In the genomic region with DNA sequence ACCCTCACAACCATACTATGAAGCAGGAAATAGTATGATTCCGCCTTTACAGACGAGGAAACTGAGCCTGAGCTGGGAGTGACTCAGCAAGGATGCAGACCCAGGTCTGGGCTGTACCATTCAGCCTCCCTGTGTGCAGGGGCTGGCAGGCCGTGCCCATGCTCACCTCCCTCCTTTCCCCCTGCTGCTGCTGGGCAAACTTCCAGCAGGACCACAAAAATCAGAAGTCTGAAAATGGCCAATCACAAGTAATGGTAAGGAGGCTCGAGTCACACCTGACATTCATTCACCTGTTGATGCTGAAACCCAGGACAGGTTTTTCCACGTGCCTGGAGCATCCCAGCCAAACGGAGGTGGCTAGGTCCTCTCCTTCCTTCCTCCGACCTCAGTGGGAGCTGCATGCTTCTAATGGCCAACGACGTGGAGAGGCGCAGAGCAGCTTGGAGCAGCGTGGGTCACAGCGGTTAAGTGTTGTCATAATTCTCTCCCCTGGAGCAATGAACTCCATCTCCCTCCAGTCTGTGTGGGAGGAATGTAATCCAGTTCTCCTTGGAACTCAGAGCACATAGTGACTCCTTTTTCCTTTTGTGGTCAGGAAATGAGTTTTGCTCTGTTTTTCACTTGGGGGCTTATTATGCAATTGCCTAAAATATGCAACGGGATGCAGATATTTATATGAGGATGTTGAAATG, we compare ENCODE assay signal across 1 cellular context.
TF ChIP-seq lines count a peak whose summit lies in the region.

No MANE protein-coding gene starts in this region.

TF ChIP-seq in H1, 55 proteins besides CTCF, POLR2A, EP300 and RAD21:
- TF ChIP-seq EZH2 (IDR thresholded peaks at IDR 0.05; ENCODE audit: low read depth, low read length, severe bottlenecking): no peak
- TF ChIP-seq SRF (IDR thresholded peaks at IDR 0.05; ENCODE audit: low read depth, low read length): no peak
- no peak for TF ChIP-seq JUN (IDR thresholded peaks at IDR 0.05; ENCODE audit: low read depth, low read length)
- TF ChIP-seq BCL11A (IDR thresholded peaks at IDR 0.05; ENCODE audit: low read depth in 2 of 2, low read length in 2 of 2): no peak
- no peak for TF ChIP-seq NRF1 (IDR thresholded peaks at IDR 0.05; ENCODE audit: low read depth, low read length)
- TF ChIP-seq, protein P1, sequence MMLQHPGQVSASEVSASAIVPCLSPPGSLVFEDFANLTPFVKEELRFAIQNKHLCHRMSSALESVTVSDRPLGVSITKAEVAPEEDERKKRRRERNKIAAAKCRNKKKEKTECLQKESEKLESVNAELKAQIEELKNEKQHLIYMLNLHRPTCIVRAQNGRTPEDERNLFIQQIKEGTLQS (IDR thresholded peaks at IDR 0.05; ENCODE audit: insufficient read depth, low read depth, low read length): no peak
- TF ChIP-seq GABPA (IDR thresholded peaks at IDR 0.05; ENCODE audit: borderline replicate concordance, insufficient read depth, low read length): no peak
- TF ChIP-seq GTF2F1 (IDR thresholded peaks at IDR 0.05; ENCODE audit: borderline replicate concordance, low read depth, low read length): no peak
